Comparison of ENCODE assay signal across 8 cellular contexts in the genomic region with DNA sequence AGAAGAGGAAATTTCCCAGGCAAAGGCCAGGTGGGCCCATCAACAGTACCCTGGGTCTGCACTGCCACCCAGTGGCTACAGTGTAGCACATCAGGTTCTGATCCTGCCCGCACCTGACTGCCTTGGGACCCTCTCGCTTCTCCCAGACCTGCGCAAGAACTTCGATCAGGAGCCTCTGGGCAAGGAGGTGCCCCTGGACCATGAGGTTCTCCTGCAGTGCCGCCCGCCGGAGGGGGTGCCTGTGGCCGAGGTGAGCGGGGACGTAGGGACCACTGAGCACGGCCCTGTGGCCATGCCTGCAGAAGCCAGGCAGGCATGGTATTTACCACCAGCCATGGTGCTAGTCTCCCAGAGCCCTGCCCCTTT. TPM values are rescaled to one million over a fixed set of nuclear protein-coding genes. Genes with fewer than 3 reads are reported as not detected.
DNase-seq lines count a peak whose midpoint lies in the region; ATAC-seq and TF ChIP-seq lines count a peak whose summit lies in the region.

No MANE protein-coding gene starts in this region.

- H2AK9ac ChIP-seq in IMR-90 (replicated peaks; ENCODE audit: low read depth, low read length, poor library complexity): no peak overlapping the region

- H3K4me3 Mint-ChIP-seq in WTC11 (no peak overlapping the region), endothelial cell (ENCODE audit: unreplicated experiment) (no peak overlapping the region)
- H3K4me3 Mint-ChIP-seq in naive thymus-derived CD4-positive, alpha-beta T cell: no peak overlapping the region

- H3K9me3 Mint-ChIP-seq in WTC11 (no peaks in the 10 kb centered on the region), endothelial cell (ENCODE audit: unreplicated experiment) (no peaks in the 10 kb centered on the region)
- peaks cover 0 to 1% (median 0%) of the 10 kb centered on the region in 11 donors for H3K9me3 Mint-ChIP-seq in naive thymus-derived CD4-positive, alpha-beta T cell

- no peak for TF ChIP-seq POLR2A in IMR-90 (IDR thresholded peaks at IDR 0.05; ENCODE audit: low read depth, low read length)

- H3K4me1 Mint-ChIP-seq in WTC11 (peaks cover 7% of the 10 kb centered on the region), endothelial cell (ENCODE audit: unreplicated experiment) (peaks cover 25% of the 10 kb centered on the region)
- H3K4me1 Mint-ChIP-seq in naive thymus-derived CD4-positive, alpha-beta T cell: no peaks in the 10 kb centered on the region

- H3K4ac ChIP-seq in IMR-90 (ENCODE audit: low read depth, low read length): no peak overlapping the region

- intact Hi-C loops in IMR-90 (cut with micrococcal nuclease): loop anchor here (1.0 to 2.0 kb wide), 2 partner anchors 76 to 360 kb away; no protein-coding TSS in a partner anchor
- intact Hi-C loops in naive thymus-derived CD4-positive, alpha-beta T cell (cut with micrococcal nuclease): loop anchor here in 1 of 2 donors (10.0 kb wide), 1 partner anchor 380 kb away; no protein-coding TSS in a partner anchor

- TF ChIP-seq CTCF in DND-41 (IDR thresholded peaks at IDR 0.05; ENCODE audit: borderline replicate concordance, extremely low read depth, low read length, poor library complexity, severe bottlenecking) (peak; percentile 77), IMR-90 (conservative IDR thresholded peaks at IDR 0.05; ENCODE audit: low read depth, low read length) (peak; percentile 73), WTC11 (IDR thresholded peaks at IDR 0.05) (peak; percentile 75), endothelial cell (IDR thresholded peaks at IDR 0.05; ENCODE audit: unreplicated experiment) (peak; percentile 77)

- POLR2A ChIA-PET in IMR-90 (lab: Charles Lee; ENCODE audit: unreplicated experiment) (no interaction called here), WTC11 (lab: Charles Lee) (no interaction called here)
- POLR2A ChIA-PET in naive thymus-derived CD4-positive, alpha-beta T cell (lab: Charles Lee): no interaction called here

- H3K4me1 ChIP-seq in DND-41 (ENCODE audit: insufficient read depth, low read length): no peaks in the 10 kb centered on the region
- peaks cover 4% of the 10 kb centered on the region; the same call in 1 of the 2 replicates for H3K4me1 ChIP-seq in IMR-90 (ENCODE audit: control insufficient read depth, insufficient read depth, low read length)
- H3K4me1 ChIP-seq in naive thymus-derived CD4-positive, alpha-beta T cell (ENCODE audit: control insufficient read depth in 2 of 2, insufficient read depth in 2 of 2, low read length in 2 of 2): no peaks in the 10 kb centered on the region

- no peaks in the 10 kb centered on the region for H3K27me3 ChIP-seq in DND-41 (ENCODE audit: insufficient read depth, low read length, poor library complexity)
- no peaks in the 10 kb centered on the region for H3K27me3 ChIP-seq in IMR-90 (ENCODE audit: control insufficient read depth, insufficient read depth, low read length)
- no peaks in the 10 kb centered on the region for H3K27me3 ChIP-seq in naive thymus-derived CD4-positive, alpha-beta T cell (ENCODE audit: control insufficient read depth in 2 of 2, insufficient read depth in 2 of 2, low read length in 2 of 2)

- no peak overlapping the region for H2BK120ac ChIP-seq in IMR-90 (ENCODE audit: low read depth, low read length)

- no peak overlapping the region for H4K8ac ChIP-seq in IMR-90 (ENCODE audit: low read depth in 2 of 2, low read length in 2 of 2)

- H3K56ac ChIP-seq in IMR-90 (ENCODE audit: extremely low read depth, insufficient read depth, low read length): no peak overlapping the region

- H3K79me2 ChIP-seq in DND-41 (ENCODE audit: insufficient read depth, low read length): no peaks in the 10 kb centered on the region

- no peaks in the 10 kb centered on the region for H3K9me3 ChIP-seq in DND-41 (ENCODE audit: insufficient read depth, low read length, severe bottlenecking)
- H3K9me3 ChIP-seq in IMR-90 (ENCODE audit: control insufficient read depth, insufficient read depth, low read length): no peaks in the 10 kb centered on the region
- H3K9me3 ChIP-seq in naive thymus-derived CD4-positive, alpha-beta T cell (ENCODE audit: control insufficient read depth in 2 of 3, low read length in 3 of 3): no peaks in the 10 kb centered on the region

- H2AK5ac ChIP-seq in IMR-90 (ENCODE audit: low read depth, low read length): no peak overlapping the region

- no peak overlapping the region for H3K23ac ChIP-seq in IMR-90 (ENCODE audit: low read depth, low read length)

- dilution Hi-C loops in IMR-90 (cut with HindIII; ENCODE audit: low sequenced_read_pairs, unreplicated experiment): no loop called here

- H3K36me3 Mint-ChIP-seq in WTC11 (peaks cover 24% of the 10 kb centered on the region), endothelial cell (ENCODE audit: low read depth, unreplicated experiment) (peaks cover 56% of the 10 kb centered on the region)
- no peaks in the 10 kb centered on the region for H3K36me3 Mint-ChIP-seq in naive thymus-derived CD4-positive, alpha-beta T cell

- CTCF ChIA-PET in IMR-90 (lab: Yijun Ruan, JAX) (interaction anchor here (0.6 to 1.2 kb wide), 5 partner anchors 25 to 360 kb away, joined by 3 to 7 read pairs (median 3); a partner anchor contains a TSS), WTC11 (lab: Charles Lee) (interaction anchor here (0.8 to 6.3 kb wide), 17 partner anchors 10 to 462 kb away, joined by 3 to 57 read pairs (median 4); a partner anchor contains a TSS)
- CTCF ChIA-PET in naive thymus-derived CD4-positive, alpha-beta T cell (lab: Charles Lee): interaction anchor here (0.6 kb wide), 1 partner anchor 1317 kb away, joined by 3 read pairs; no protein-coding TSS in a partner anchor

- no peak overlapping the region for H3K18ac ChIP-seq in IMR-90 (ENCODE audit: low read depth, low read length)

- H3K36me3 ChIP-seq in DND-41 (ENCODE audit: insufficient read depth, low read length) (no peaks in the 10 kb centered on the region), IMR-90 (ENCODE audit: control insufficient read depth, insufficient read depth, low read length) (peaks cover 6% of the 10 kb centered on the region; the same call in 1 of the 2 replicates)
- H3K36me3 ChIP-seq in naive thymus-derived CD4-positive, alpha-beta T cell (ENCODE audit: control insufficient read depth in 2 of 3, insufficient read depth in 3 of 3, low read length in 3 of 3): no peaks in the 10 kb centered on the region

- DNase-seq in DND-41 (peak; percentile 55), IMR-90 (peak; percentile 29), WTC11 (ENCODE audit: low spot score) (peak; percentile 77), endothelial cell (ENCODE audit: low spot score) (peak; percentile 60), islet precursor cell (no peak), pons (ENCODE audit: low spot score) (no peak)
- peak in 3 of 9 donors; percentile 7 to 17 (median 7) for DNase-seq in naive thymus-derived CD4-positive, alpha-beta T cell

- WGBS in IMR-90 (ENCODE audit: extremely low coverage in 2 of 2, insufficient read length in 1 of 2), 2 experiments: 100% methylated on average over 1 of the region's 11 CpGs; no CpG with 5 or more reads in 1 of the 2 experiments

- no peak overlapping the region for H2AFZ ChIP-seq in DND-41 (ENCODE audit: low read depth, low read length)
- H2AFZ ChIP-seq in IMR-90 (replicated peaks; ENCODE audit: low read length, poor library complexity): no peak overlapping the region

- H3K4me3 ChIP-seq in DND-41 (ENCODE audit: low read depth in 1 of 2, low read length in 2 of 2) (no peak overlapping the region), IMR-90 (ENCODE audit: insufficient read depth, low read depth, low read length) (no peak overlapping the region)
- no peak overlapping the region for H3K4me3 ChIP-seq in naive thymus-derived CD4-positive, alpha-beta T cell (ENCODE audit: low read length)

- H2BK15ac ChIP-seq in IMR-90 (ENCODE audit: low read depth, low read length): no peak overlapping the region

- no peak overlapping the region for H4K91ac ChIP-seq in IMR-90 (ENCODE audit: insufficient read depth, low read depth, low read length)

- H3K9ac ChIP-seq in DND-41 (ENCODE audit: low read depth, low read length) (no peak overlapping the region), IMR-90 (ENCODE audit: low read depth, low read length) (no peak overlapping the region)

- no peak overlapping the region for H3K14ac ChIP-seq in IMR-90 (replicated peaks; ENCODE audit: low read depth, low read length)

- H3K27me3 Mint-ChIP-seq in WTC11 (ENCODE audit: low read depth): no peaks in the 10 kb centered on the region
- H3K27me3 Mint-ChIP-seq in endothelial cell (ENCODE audit: unreplicated experiment): peaks cover 28% of the 10 kb centered on the region
- H3K27me3 Mint-ChIP-seq in naive thymus-derived CD4-positive, alpha-beta T cell: no peaks in the 10 kb centered on the region

- H3K4me2 ChIP-seq in DND-41 (ENCODE audit: insufficient read depth, low read length): no peak overlapping the region
- no peak overlapping the region for H3K4me2 ChIP-seq in IMR-90 (ENCODE audit: low read depth, low read length)

- no peak overlapping the region for H4K5ac ChIP-seq in IMR-90 (ENCODE audit: low read depth, low read length)

- H2BK20ac ChIP-seq in IMR-90 (ENCODE audit: low read depth, low read length): no peak overlapping the region

- no TSS peak for BruUV-seq in IMR-90 (replicated peaks; lab: Mats Ljungman, UMichigan)

- ATAC-seq in DND-41 (ENCODE audit: insufficient read depth, low read depth) (peak; percentile 90), IMR-90 (ENCODE audit: low read depth) (peak; percentile 92), WTC11 (peak; percentile 89), HG03175 (IDR thresholded peaks at IDR 0.05; ENCODE audit: unreplicated experiment) (no peak)
- peak; percentile 61 for ATAC-seq in naive thymus-derived CD4-positive, alpha-beta T cell

- peaks cover 15% of the 10 kb centered on the region for H4K20me1 ChIP-seq in DND-41 (ENCODE audit: insufficient read depth, low read length)
- no peaks in the 10 kb centered on the region for H4K20me1 ChIP-seq in IMR-90 (ENCODE audit: insufficient read depth, low read length)

- in situ Hi-C loops in IMR-90 (cut with MboI; ENCODE audit: low sequenced_read_pairs): loop anchor here (5.0 kb wide), 1 partner anchor 358 kb away; no protein-coding TSS in a partner anchor

- no peaks in the 10 kb centered on the region for H3K79me1 ChIP-seq in IMR-90 (ENCODE audit: low read depth in 1 of 2, low read length in 2 of 2)

- H3K27ac Mint-ChIP-seq in WTC11 (no peak overlapping the region), endothelial cell (ENCODE audit: unreplicated experiment) (no peak overlapping the region)
- H3K27ac Mint-ChIP-seq in naive thymus-derived CD4-positive, alpha-beta T cell: no peak overlapping the region

- TF ChIP-seq RAD21 in IMR-90 (IDR thresholded peaks at IDR 0.05; ENCODE audit: low read length): peak; percentile 88

- no peak overlapping the region for H2BK5ac ChIP-seq in IMR-90 (ENCODE audit: low read depth, low read length, poor library complexity, severe bottlenecking)

- H3K27ac ChIP-seq in DND-41 (ENCODE audit: low read length): no peak overlapping the region
- no peak overlapping the region for H3K27ac ChIP-seq in IMR-90 (ENCODE audit: insufficient read depth, low read length)
- H3K27ac ChIP-seq in naive thymus-derived CD4-positive, alpha-beta T cell (ENCODE audit: low read depth, low read length): no peak overlapping the region

- H3K9me1 ChIP-seq in IMR-90 (ENCODE audit: insufficient read depth, low read length): no peaks in the 10 kb centered on the region

RNA-seq across cellular contexts. Expression of a gene that starts 33.9 kb away (rescaled TPM):
- total RNA-seq in IMR-90 (2012; rRNA removed) (0.72 and 0.83 TPM in 2 replicates), WTC11 (2021) (9.2 to 11.1 TPM (median 11.0 TPM) in 3 replicates), endothelial cell (ENCODE audit: unreplicated experiment) (11.7 TPM)
- 3.0 and 3.8 TPM in 2 replicates for polyA plus RNA-seq in IMR-90 (2012; rRNA removed)
- 0.79 and 3.2 TPM in 2 replicates for polyA plus RNA-seq in IMR-90 (2012; cell fraction: cytosol; rRNA removed)
- 1.6 and 2.4 TPM in 2 replicates for polyA plus RNA-seq in IMR-90 (2012; cell fraction: nucleus; rRNA removed; ENCODE audit: low replicate concordance)
- 1 to 10 TPM; 3.5 to 7.2 (median 5.1) TPM for total RNA-seq in naive thymus-derived CD4-positive, alpha-beta T cell
- 10 to 100 TPM in 1 of 2 donors, 1 to 10 TPM in 1; 4.8 to 11.2 TPM for polyA plus RNA-seq in naive thymus-derived CD4-positive, alpha-beta T cell

Comparison
In these comparisons a context has a peak if more than half of its experiments do, and no peak if none do; other contexts are left out.
1. DNase-seq: peak in DND-41 (single experiment), IMR-90 (single experiment), WTC11 (single experiment) and endothelial cell (single experiment); none in islet precursor cell (single experiment) and pons (single experiment).
2. Peak in every context shown above with its lines, with median percentiles within 50 percentile points of each other: CTCF ChIP-seq.